Comparison of ENCODE assay signal across 8 cellular contexts in the genomic region with DNA sequence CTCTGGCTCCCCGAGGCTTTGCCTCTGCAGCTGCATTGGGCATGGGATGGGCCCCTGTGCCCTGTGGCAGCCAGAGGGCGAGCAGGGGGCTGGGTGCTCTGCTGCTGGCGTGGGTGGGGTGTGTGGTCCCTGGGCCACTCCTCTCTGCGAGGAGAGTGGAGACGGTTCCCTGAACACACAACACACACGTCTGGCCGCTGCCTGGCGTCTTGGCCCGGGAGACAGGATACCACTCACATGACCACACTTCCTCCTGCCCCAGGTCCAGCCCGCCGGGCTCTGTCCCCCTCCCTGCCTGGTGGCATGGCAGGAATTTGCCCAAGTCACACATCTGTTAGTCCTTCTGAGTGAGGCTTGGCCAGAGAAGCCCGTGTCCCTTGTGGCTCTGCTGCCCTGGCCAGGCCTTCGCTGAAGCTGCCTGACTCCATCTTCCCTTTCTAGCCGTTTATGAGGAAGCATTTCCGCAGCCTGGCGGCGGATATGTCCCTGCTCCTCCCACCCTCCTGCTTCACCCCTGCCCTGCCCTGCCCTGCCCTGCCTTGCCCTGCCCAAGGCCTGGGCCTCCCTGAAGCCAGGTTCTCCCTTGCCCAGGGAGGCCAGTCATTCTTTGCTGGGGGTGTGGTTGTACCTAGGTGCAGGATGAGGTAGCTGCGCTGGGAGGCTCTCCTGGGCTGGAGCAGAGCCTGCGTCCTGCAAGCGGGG. TPM values are rescaled to one million over a fixed set of nuclear protein-coding genes. Genes with fewer than 3 reads are reported as not detected.
DNase-seq lines count a peak whose midpoint lies in the region; ATAC-seq, FAIRE-seq and TF ChIP-seq lines count a peak whose summit lies in the region.

No MANE protein-coding gene starts in this region.

- H3K27me3 ChIP-seq in HL-60 (ENCODE audit: insufficient read depth, poor library complexity, severe bottlenecking) (no peaks in the 10 kb centered on the region), skeletal muscle tissue (ENCODE audit: control insufficient read depth in 3 of 3, insufficient read depth in 3 of 3, low read length in 3 of 3) (no peaks in the 10 kb centered on the region)

- peak overlapping the region; percentile 70 for H3K4me3 ChIP-seq in HL-60 (replicated peaks; ENCODE audit: insufficient read depth, low read length)
- peak overlapping the region; percentile 87 to 94 for H3K4me3 ChIP-seq in kidney (ENCODE audit: low read length in 2 of 2)
- H3K4me3 ChIP-seq in skeletal muscle tissue (ENCODE audit: low read length in 3 of 3) = peak overlapping the region; percentile 79 to 91 (median 89)

- H3K4me3 Mint-ChIP-seq in brain = peak overlapping the region; percentile 71 to 97 (median 93)

- peaks cover 4% of the 10 kb centered on the region for H3K27me3 Mint-ChIP-seq in brain

- H3K9me3 ChIP-seq in kidney (ENCODE audit: control insufficient read depth in 1 of 2, low read length in 2 of 2) = no peaks in the 10 kb centered on the region
- H3K9me3 ChIP-seq in skeletal muscle tissue (ENCODE audit: control insufficient read depth in 3 of 3, low read length in 3 of 3) = no peaks in the 10 kb centered on the region

- no peak for FAIRE-seq in kidney (lab: Jason Lieb, UNC)

- H3K36me3 Mint-ChIP-seq in brain = peaks cover 12% of the 10 kb centered on the region

- peak overlapping the region; percentile 79 for H3K27ac ChIP-seq in HL-60 (replicated peaks)
- H3K27ac ChIP-seq in kidney (ENCODE audit: low read depth in 2 of 2, low read length in 2 of 2) = peak overlapping the region; percentile 92 to 93
- H3K27ac ChIP-seq in skeletal muscle tissue (ENCODE audit: low read depth, low read length) = peak overlapping the region; percentile 96

- TF ChIP-seq CTCF in HL-60 (IDR thresholded peaks at IDR 0.05; ENCODE audit: insufficient read depth, low read length) = no peak
- no peak for TF ChIP-seq CTCF in brain (conservative IDR thresholded peaks at IDR 0.05)
- TF ChIP-seq CTCF in kidney (IDR thresholded peaks at IDR 0.05; ENCODE audit: borderline replicate concordance, extremely low read depth, insufficient read depth) = no peak

- H3K4me1 Mint-ChIP-seq in brain = peaks cover 49% of the 10 kb centered on the region

- no peak for ATAC-seq in GM19395 (IDR thresholded peaks at IDR 0.05; ENCODE audit: unreplicated experiment)
- no peak for ATAC-seq in HG02885 (IDR thresholded peaks at IDR 0.05; ENCODE audit: poor library complexity, unreplicated experiment)

- H3K9ac ChIP-seq in kidney (ENCODE audit: low read length in 2 of 2) (peak overlapping the region; percentile 69 to 99), skeletal muscle tissue (ENCODE audit: low read depth in 1 of 3, low read length in 3 of 3) (peak overlapping the region; percentile 89 to 94 (median 94))

- DNase-seq in A172 (ENCODE audit: low spot score) (peak; percentile 90), HL-60 (ENCODE audit: low read depth in 1 of 2, low spot score in 1 of 2) (peak; percentile 57 to 82), kidney (peak; percentile 94), NCI-H1092 (lab: John Stamatoyannopoulos, UW) (no peak)

- H3K27ac Mint-ChIP-seq in brain = peak overlapping the region in 4 of 5 experiments; percentile 77 to 90 (median 82)

- H3K36me3 ChIP-seq in kidney (ENCODE audit: control insufficient read depth in 1 of 2, insufficient read depth in 2 of 2, low read length in 2 of 2) (peaks cover 0 to 5% of the 10 kb centered on the region in 2 donors), skeletal muscle tissue (ENCODE audit: control insufficient read depth in 3 of 3, insufficient read depth in 3 of 3, low read length in 3 of 3) (peaks cover 0 to 7% (median 5%) of the 10 kb centered on the region in 3 donors)

- H3K4me1 ChIP-seq in kidney (ENCODE audit: control insufficient read depth in 1 of 2, insufficient read depth in 1 of 2, low read depth in 1 of 2, low read length in 2 of 2) (peaks cover 31 to 58% of the 10 kb centered on the region in 2 donors), skeletal muscle tissue (ENCODE audit: control insufficient read depth in 3 of 3, insufficient read depth in 3 of 3, low read length in 3 of 3) (peaks cover 67 to 75% (median 72%) of the 10 kb centered on the region in 3 donors)

- intact Hi-C loops in kidney (cut with DNase I) = no loop called here

- H3K9me3 Mint-ChIP-seq in brain = no peaks in the 10 kb centered on the region

RNA-seq across cellular contexts. Expression of a gene that starts 3.0 kb away (rescaled TPM):
- total RNA-seq in A172 (2014; rRNA removed; shearing (Covaris generic)) = 107 and 132 TPM in 2 replicates
- polyA plus RNA-seq in brain (ENCODE audit: insufficient read depth, low read depth, low replicate concordance) = 145 TPM
- 192 TPM for total RNA-seq in kidney
- polyA plus RNA-seq in kidney (ENCODE audit: insufficient read depth, low read depth, low replicate concordance) = 240 TPM
- 34.4 TPM for total RNA-seq in skeletal muscle tissue

RNA-seq across cellular contexts. Expression of a gene that starts 32.5 kb away (rescaled TPM):
- 16.7 and 17.4 TPM in 2 replicates for total RNA-seq in A172 (2014; rRNA removed; shearing (Covaris generic))
- polyA plus RNA-seq in brain (ENCODE audit: insufficient read depth, low read depth, low replicate concordance) (32.5 TPM), kidney (ENCODE audit: insufficient read depth, low read depth, low replicate concordance) (5.1 TPM)
- total RNA-seq in kidney (39.5 TPM), skeletal muscle tissue (15.1 TPM)
